Comparison of ENCODE assay signal across 21 cellular contexts in genomic region chr7:149493366-149493765, GRCh38. TPM values are rescaled to one million over a fixed set of nuclear protein-coding genes. Genes with fewer than 3 reads are reported as not detected.
DNase-seq lines count a peak whose midpoint lies in the region; ATAC-seq, FAIRE-seq and TF ChIP-seq lines count a peak whose summit lies in the region.
"Had no signal": no experiment of that assay in that cellular context is flagged by ENCODE, and none has a peak within 500 bp of the region (broad histone marks: within the 10 kb centered on the region; RNA-seq: fewer than 3 reads in every experiment).

No MANE protein-coding gene starts in this region.

- peaks cover 10 to 19% of the 10 kb centered on the region in 2 donors for H3K36me3 Mint-ChIP-seq in activated naive CD4-positive, alpha-beta T cell treated with anti-CD3 and anti-CD28 coated beads, Interleukin-2, amount 50 U/mL, for 72 hours

- H3K9me1 ChIP-seq in K562 (ENCODE audit: control insufficient read depth, insufficient read depth, low read length) = peaks cover 6% of the 10 kb centered on the region

- no TSS peak for BruUV-seq in K562 (replicated peaks; lab: Mats Ljungman, UMichigan)

- no peak for TF ChIP-seq CTCF in K562 (IDR thresholded peaks at IDR 0.05 in 2 of 3, conservative IDR thresholded peaks at IDR 0.05 in 1 of 3; ENCODE audit: insufficient read depth in 2 of 3, low read depth in 1 of 3, low read length in 3 of 3)
- no peak for TF ChIP-seq CTCF in esophagus muscularis mucosa (IDR thresholded peaks at IDR 0.05)
- TF ChIP-seq CTCF in spleen (IDR thresholded peaks at IDR 0.05 in 8 of 11, conservative IDR thresholded peaks at IDR 0.05 in 3 of 11) = no peak

- H3K36me3 ChIP-seq in K562 (ENCODE audit: control insufficient read depth, insufficient read depth, low read length) (peaks cover 71% of the 10 kb centered on the region), esophagus muscularis mucosa (peaks cover 42 to 60% (median 54%) of the 10 kb centered on the region in 4 donors), spleen (peaks cover 2 to 63% (median 50%) of the 10 kb centered on the region in 6 donors)

- TF ChIP-seq POLR2A in K562 (conservative IDR thresholded peaks at IDR 0.05) (no peak), esophagus muscularis mucosa (IDR thresholded peaks at IDR 0.05; ENCODE audit: low read depth) (no peak), spleen (IDR thresholded peaks at IDR 0.05) (no peak)

- H4K20me1 ChIP-seq in K562 (replicated peaks; ENCODE audit: control insufficient read depth, insufficient read depth, low read length) = peaks cover 5% of the 10 kb centered on the region

- H3K79me2 ChIP-seq in K562 (ENCODE audit: control insufficient read depth, insufficient read depth, low read length) = peaks cover 33% of the 10 kb centered on the region

- no peak overlapping the region for H3K4me2 ChIP-seq in K562 (ENCODE audit: insufficient read depth, low read length)
- H3K4me2 ChIP-seq: GM23338 had no signal

- CTCF ChIA-PET in K562 (lab: Yijun Ruan, JAX; ENCODE audit: low intra/inter-chr PET ratio) = no interaction called here

- intact Hi-C loops in K562 (cut with micrococcal nuclease) (no loop called here), esophagus muscularis mucosa (cut with DNase I) (no loop called here), spleen (cut with DNase I; ENCODE audit: low total_unique reads) (no loop called here)

- TF ChIP-seq EP300 in K562 (IDR thresholded peaks at IDR 0.05; ENCODE audit: low read length) = no peak
- TF ChIP-seq EP300 in esophagus muscularis mucosa (IDR thresholded peaks at IDR 0.05) = no peak

- H3K27ac ChIP-seq in K562 (ENCODE audit: extremely low read depth, low read depth, low read length) (no peak overlapping the region; the same call in 2 of the 3 replicates), esophagus muscularis mucosa (replicated peaks in 1 of 4) (no peak overlapping the region), spleen (peak overlapping the region in 1 of 8 donors; percentile 94)
- H3K27ac ChIP-seq: C4-2B, HL-60 had no signal

- 88% methylated on average over 9 of the region's 9 CpGs for WGBS in K562 (ENCODE audit: insufficient coverage, low coverage, missing lambda C conversion rate)
- 98% methylated on average over 9 of the region's 9 CpGs for WGBS in esophagus muscularis mucosa
- WGBS in spleen, 5 donors = 93 to 98% (median 97%) methylated on average over 9 of the region's 9 CpGs

- no peak for TF ChIP-seq RAD21 in K562 (CRISPR knock-in tag; conservative IDR thresholded peaks at IDR 0.05 in 1 of 2, IDR thresholded peaks at IDR 0.05 in 1 of 2)

- POLR2A ChIA-PET in K562 (lab: Yijun Ruan, JAX) = no interaction called here

- H3K9me3 ChIP-seq in K562 (replicated peaks; ENCODE audit: control insufficient read depth, insufficient read depth, low read depth, low read length) (no peaks in the 10 kb centered on the region), esophagus muscularis mucosa (no peaks in the 10 kb centered on the region), spleen (no peaks in the 10 kb centered on the region)
- H3K9me3 ChIP-seq: BE2C had no signal

- ATAC-seq in activated naive CD4-positive, alpha-beta T cell treated with anti-CD3 and anti-CD28 coated beads, Interleukin-2, amount 50 U/mL, for 72 hours = no peak
- ATAC-seq in K562 = no peak
- no peak for ATAC-seq in HG03135 (IDR thresholded peaks at IDR 0.05; ENCODE audit: unreplicated experiment)
- ATAC-seq: GM23338 had no signal

- FAIRE-seq in K562 (lab: Jason Lieb, UNC) = no peak
- FAIRE-seq: A204.1, GM12892, GM18507, H54 had no signal

- H3K4me3 ChIP-seq in K562 (no peak overlapping the region), esophagus muscularis mucosa (no peak overlapping the region), spleen (no peak overlapping the region)
- H3K4me3 ChIP-seq: GM23338 had no signal

- H3K9me3 Mint-ChIP-seq in activated naive CD4-positive, alpha-beta T cell treated with anti-CD3 and anti-CD28 coated beads, Interleukin-2, amount 50 U/mL, for 72 hours = no peaks in the 10 kb centered on the region
- H3K9me3 Mint-ChIP-seq: GM23338 had no signal

- no peak for DNase-seq in activated naive CD4-positive, alpha-beta T cell treated with anti-CD3 and anti-CD28 coated beads, Interleukin-2, amount 50 U/mL, for 72 hours (ENCODE audit: low spot score in 2 of 2)
- no peak for DNase-seq in activated naive CD4-positive, alpha-beta T cell treated with anti-CD3 and anti-CD28 coated beads, Interleukin-2, amount 50 U/mL, for 16 hours
- DNase-seq in K562 (ENCODE audit: extremely low read depth in 1 of 4, low spot score in 3 of 4) (no peak), esophagus muscularis mucosa (ENCODE audit: extremely low spot score) (peak; percentile 34), glomerular visceral epithelial cell (ENCODE audit: extremely low spot score) (no peak), spleen (no peak)
- DNase-seq: ACHN; BE2C; CD4-positive, alpha-beta memory T cell; DMS153; DMS79; GDM1; HCEC 1CT had no signal

- H3K9ac ChIP-seq in K562 (ENCODE audit: insufficient read depth in 1 of 2, low read depth in 2 of 2, low read length in 2 of 2) = no peak overlapping the region

- H3K4me1 ChIP-seq in K562 (replicated peaks in 1 of 2; ENCODE audit: control insufficient read depth in 2 of 2, insufficient read depth in 2 of 2, low read length in 2 of 2) (peaks cover 28 to 34% of the 10 kb centered on the region in 2 experiments), esophagus muscularis mucosa (peaks cover 18 to 35% (median 31%) of the 10 kb centered on the region in 4 donors), spleen (peaks cover 8 to 39% (median 30%) of the 10 kb centered on the region in 6 donors)
- H3K4me1 ChIP-seq: BE2C had no signal

- in situ Hi-C loops in K562 (cut with MboI) = no loop called here

- no peaks in the 10 kb centered on the region for H3K27me3 ChIP-seq in K562 (ENCODE audit: control insufficient read depth in 2 of 2, insufficient read depth in 2 of 2, low read length in 2 of 2)
- no peaks in the 10 kb centered on the region for H3K27me3 ChIP-seq in esophagus muscularis mucosa
- no peaks in the 10 kb centered on the region for H3K27me3 ChIP-seq in spleen (replicated peaks in 1 of 7)
- H3K27me3 ChIP-seq: BE2C had no signal

- H2AFZ ChIP-seq in K562 (ENCODE audit: low read depth, low read length) = no peak overlapping the region
- H2AFZ ChIP-seq: GM23338 had no signal

- peak overlapping the region; percentile 61 to 62 for H3K27ac Mint-ChIP-seq in activated naive CD4-positive, alpha-beta T cell treated with anti-CD3 and anti-CD28 coated beads, Interleukin-2, amount 50 U/mL, for 72 hours
- H3K27ac Mint-ChIP-seq: GM23338 had no signal

TF ChIP-seq in K562, 482 proteins besides CTCF, POLR2A, EP300 and RAD21 (continues in another document):
- no peak for TF ChIP-seq DMBX1 (CRISPR knock-in tag; IDR thresholded peaks at IDR 0.05; ENCODE audit: borderline replicate concordance)
- no peak for TF ChIP-seq TEAD2 (tag; IDR thresholded peaks at IDR 0.05)
- no peak for TF ChIP-seq ZNF766 (CRISPR knock-in tag; conservative IDR thresholded peaks at IDR 0.05)
- TF ChIP-seq SNIP1 (IDR thresholded peaks at IDR 0.05; ENCODE audit: low read depth) = no peak

RNA-seq across cellular contexts. Expression of gene ZNF746, which starts 4.2 kb away (rescaled TPM):
- 10 to 100 TPM; 15.3 to 15.5 TPM for total RNA-seq in activated naive CD4-positive, alpha-beta T cell treated with anti-CD3 and anti-CD28 coated beads, Interleukin-2, amount 50 U/mL, for 72 hours
- total RNA-seq in K562 (2011; cell fraction: chromatin; rRNA removed; ENCODE audit: low replicate concordance) = 47.9 and 50.2 TPM in 2 replicates
- total RNA-seq in K562 (2011; cell fraction: nucleolus; rRNA removed) = 32.7 and 35.9 TPM in 2 replicates
- 45.2 and 65.0 TPM in 2 replicates for total RNA-seq in K562 (2011; cell fraction: nucleoplasm; rRNA removed)
- total RNA-seq in K562 (2014; rRNA removed) = 25.2 and 28.7 TPM in 2 replicates
- total RNA-seq in K562 (2014; rRNA removed; fragmentation: Illumina TruSeq; extraction: Trizol) = 7.7 and 8.8 TPM in 2 replicates
- total RNA-seq in K562 (2015; rRNA removed; fragmentation: Illumina TruSeq; extraction: Trizol) = 13.4 and 14.1 TPM in 2 replicates
- 30.7 and 31.6 TPM in 2 replicates for total RNA-seq in K562 (2021)
- 7.3 and 12.6 TPM in 2 replicates for polyA plus RNA-seq in K562 (2011; rRNA removed)
- polyA plus RNA-seq in K562 (2011; cell fraction: cytosol; rRNA removed) = 9.1 and 13.7 TPM in 2 replicates
- polyA plus RNA-seq in K562 (2011; cell fraction: nucleus; rRNA removed) = 32.2 and 48.8 TPM in 2 replicates
- polyA plus RNA-seq in K562 (2012) = 16.6 and 19.9 TPM in 2 replicates
- polyA plus RNA-seq in K562 (2014; fragmentation: Illumina TruSeq; extraction: Trizol) = 13.3 and 17.9 TPM in 2 replicates
- polyA plus RNA-seq in K562 (2014; fragmentation: Nextera tagmentation; extraction: Ambion mirVana) = 1 to 10 TPM; 1.7 to 2.0 TPM
- 15.3 and 18.9 TPM in 2 replicates for polyA plus RNA-seq in K562 (2014; rRNA removed)
- 10.5 and 10.9 TPM in 2 replicates for polyA minus RNA-seq in K562 (2011; rRNA and poly(A)+ RNA removed)
- 12.9 and 19.2 TPM in 2 replicates for polyA minus RNA-seq in K562 (2011; cell fraction: cytosol; rRNA and poly(A)+ RNA removed)
- polyA minus RNA-seq in K562 (2011; cell fraction: nucleus; rRNA and poly(A)+ RNA removed) = 22.9 and 28.7 TPM in 2 replicates
- 10 to 100 TPM; 20.9 to 28.7 (median 27.9) TPM for total RNA-seq in esophagus muscularis mucosa
- 10 to 100 TPM; 27.4 to 46.5 (median 34.8) TPM for total RNA-seq in spleen
- polyA plus RNA-seq in spleen = 10 to 100 TPM in 1 of 3 donors, 1 to 10 TPM in 2; 6.1 to 12.5 (median 8.2) TPM

RNA-seq across cellular contexts. Expression of gene ZNF777, which starts 32.5 kb away (rescaled TPM):
- 10 to 100 TPM in 1 of 2 donors, 1 to 10 TPM in 1; 3.5 to 12.7 TPM for total RNA-seq in activated naive CD4-positive, alpha-beta T cell treated with anti-CD3 and anti-CD28 coated beads, Interleukin-2, amount 50 U/mL, for 72 hours
- total RNA-seq in K562 (2011; cell fraction: chromatin; rRNA removed; ENCODE audit: low replicate concordance) = 5.2 and 9.7 TPM in 2 replicates
- total RNA-seq in K562 (2011; cell fraction: nucleolus; rRNA removed) = 7.9 and 8.3 TPM in 2 replicates
- total RNA-seq in K562 (2011; cell fraction: nucleoplasm; rRNA removed) = 4.2 and 6.0 TPM in 2 replicates
- total RNA-seq in K562 (2014; rRNA removed) = 17.8 and 19.8 TPM in 2 replicates
- 5.5 and 7.0 TPM in 2 replicates for total RNA-seq in K562 (2014; rRNA removed; fragmentation: Illumina TruSeq; extraction: Trizol)
- total RNA-seq in K562 (2015; rRNA removed; fragmentation: Illumina TruSeq; extraction: Trizol) = 9.0 and 10.6 TPM in 2 replicates
- total RNA-seq in K562 (2021) = 29.3 and 32.6 TPM in 2 replicates
- polyA plus RNA-seq in K562 (2011; rRNA removed) = 5.5 and 7.8 TPM in 2 replicates
- 10.5 and 18.7 TPM in 2 replicates for polyA plus RNA-seq in K562 (2011; cell fraction: cytosol; rRNA removed)
- polyA plus RNA-seq in K562 (2011; cell fraction: nucleus; rRNA removed) = 5.7 and 8.6 TPM in 2 replicates
- polyA plus RNA-seq in K562 (2012) = 15.3 and 16.5 TPM in 2 replicates
- 17.5 and 18.8 TPM in 2 replicates for polyA plus RNA-seq in K562 (2014; fragmentation: Illumina TruSeq; extraction: Trizol)
- polyA plus RNA-seq in K562 (2014; fragmentation: Nextera tagmentation; extraction: Ambion mirVana) = under 1 TPM; 0.11 to 0.13 TPM
- 15.0 and 17.5 TPM in 2 replicates for polyA plus RNA-seq in K562 (2014; rRNA removed)
- polyA minus RNA-seq in K562 (2011; rRNA and poly(A)+ RNA removed) = 7.3 and 9.3 TPM in 2 replicates
- polyA minus RNA-seq in K562 (2011; cell fraction: cytosol; rRNA and poly(A)+ RNA removed) = 12.0 and 21.2 TPM in 2 replicates
- 5.3 and 6.0 TPM in 2 replicates for polyA minus RNA-seq in K562 (2011; cell fraction: nucleus; rRNA and poly(A)+ RNA removed)
- 10 to 100 TPM in 3 of 4 donors, 1 to 10 TPM in 1; 6.6 to 17.4 (median 13.7) TPM for total RNA-seq in esophagus muscularis mucosa
- 10 to 100 TPM in 5 of 7 donors, 1 to 10 TPM in 2; 9.3 to 12.6 (median 10.5) TPM for total RNA-seq in spleen
- polyA plus RNA-seq in spleen = 1 to 10 TPM; 3.4 to 7.7 (median 4.3) TPM
